1 cellular context compared by ENCODE assay signal in genomic region chr1:1033009-1033587, GRCh38.
A peak's percentile ranks its signal among the peaks of the same experiment; 100 is the strongest.
TF ChIP-seq lines count a peak whose summit lies in the region.

No MANE protein-coding gene starts in this region.

TF ChIP-seq in GM12878, 131 proteins besides CTCF, POLR2A, EP300 and RAD21 (continued from another document):
- TF ChIP-seq MEF2B (IDR thresholded peaks at IDR 0.05; ENCODE audit: partially characterized antibody, poor library complexity, severe bottlenecking) = peak; percentile 93
- TF ChIP-seq E2F8 (IDR thresholded peaks at IDR 0.05; ENCODE audit: low read depth, partially characterized antibody) = peak; percentile 65
- no peak for TF ChIP-seq ZNF207 (IDR thresholded peaks at IDR 0.05; ENCODE audit: borderline replicate concordance)
- no peak for TF ChIP-seq SMAD1 (IDR thresholded peaks at IDR 0.05; ENCODE audit: low read depth, partially characterized antibody)
- no peak for TF ChIP-seq SMARCA5 (IDR thresholded peaks at IDR 0.05)
- no peak for TF ChIP-seq MXI1 (IDR thresholded peaks at IDR 0.05; ENCODE audit: low read depth, low read length)
TF ChIP-seq in GM12878: peak in this region for 43.
